In genomic region chr4:61628282-61628681, GRCh38 we compare ENCODE assay signal across 9 cellular contexts.
"Had no signal": no experiment of that assay in that cellular context is flagged by ENCODE, and none has a peak within 500 bp of the region (broad histone marks: within the 10 kb centered on the region; RNA-seq: fewer than 3 reads in every experiment).

No MANE protein-coding gene starts in this region.

- H2AFZ ChIP-seq: GM23248, GM23338 had no signal

- H3K9me3 Mint-ChIP-seq: GM23338, H9 had no signal

- H3K4me2 ChIP-seq: GM23338 had no signal

- H3K27ac Mint-ChIP-seq: GM23338, H9, HFFc6 had no signal

- H3K4me3 Mint-ChIP-seq: GM23338, H9, HFFc6 had no signal

- H3K27ac ChIP-seq: GM23248 had no signal

- DNase-seq: GM23248, GOT3, H7, H9, HCEC 1CT, HFFc6 had no signal

- H3K4me1 Mint-ChIP-seq: GM23338, H9 had no signal

- H3K4me1 ChIP-seq: HAP-1 had no signal

- H3K9me3 ChIP-seq: HAP-1 had no signal

- ATAC-seq: GM23338, HCT116 had no signal

- H3K36me3 ChIP-seq: HAP-1 had no signal

- H3K4me3 ChIP-seq: GM23248, GM23338, HAP-1 had no signal

- H3K9ac ChIP-seq: GM23248 had no signal
